In genomic region chr21:26966978-26967913, GRCh38 we compare ENCODE assay signal across 8 cellular contexts. TPM values are rescaled to one million over a fixed set of nuclear protein-coding genes. Genes with fewer than 3 reads are reported as not detected.
A peak's percentile ranks its signal among the peaks of the same experiment; 100 is the strongest.
DNase-seq lines count a peak whose midpoint lies in the region; ATAC-seq, FAIRE-seq and TF ChIP-seq lines count a peak whose summit lies in the region.

Gene ADAMTS5 (minus strand): TSS chr21:26967088. CDS start chr21:26966391, 697 bp downstream.

- H3K4me1 ChIP-seq in breast epithelium: peaks cover 0 to 6% of the 10 kb centered on the region in 2 donors
- no peaks in the 10 kb centered on the region for H3K4me1 ChIP-seq in kidney (ENCODE audit: control insufficient read depth in 1 of 2, insufficient read depth in 1 of 2, low read depth in 1 of 2, low read length in 2 of 2)

- peaks cover 0 to 17% of the 10 kb centered on the region in 2 donors for H3K27me3 ChIP-seq in breast epithelium

- no peak for FAIRE-seq in kidney (lab: Jason Lieb, UNC)

- peak; percentile 51 for TF ChIP-seq POLR2A in breast epithelium (IDR thresholded peaks at IDR 0.05)

- TF ChIP-seq CTCF in breast epithelium (IDR thresholded peaks at IDR 0.05) (no peak), kidney (IDR thresholded peaks at IDR 0.05; ENCODE audit: borderline replicate concordance, extremely low read depth, insufficient read depth) (no peak), subcutaneous adipose tissue (IDR thresholded peaks at IDR 0.05; ENCODE audit: low read depth) (no peak)

- peak within 1 kb of the TSS; percentile 34 to 72 for H3K9ac ChIP-seq in kidney (ENCODE audit: low read length in 2 of 2)

- H3K27ac ChIP-seq in breast epithelium: peak within 1 kb of the TSS; percentile 87 to 98
- H3K27ac ChIP-seq in kidney (ENCODE audit: low read depth in 2 of 2, low read length in 2 of 2): peak within 1 kb of the TSS; percentile 60 to 76

- H3K9me3 ChIP-seq in breast epithelium (no peaks in the 10 kb centered on the region), kidney (ENCODE audit: control insufficient read depth in 1 of 2, low read length in 2 of 2) (no peaks in the 10 kb centered on the region)

- H3K4me3 ChIP-seq in breast epithelium (peak within 1 kb of the TSS; percentile 53 to 90 (median 74)), kidney (ENCODE audit: low read length in 2 of 2) (peak within 1 kb of the TSS; percentile 66 to 77)

- intact Hi-C loops in breast epithelium (cut with DNase I; ENCODE audit: low total_unique reads) (no loop called here), kidney (cut with DNase I) (no loop called here)

- H3K36me3 ChIP-seq in breast epithelium (no peaks in the 10 kb centered on the region), kidney (ENCODE audit: control insufficient read depth in 1 of 2, insufficient read depth in 2 of 2, low read length in 2 of 2) (no peaks in the 10 kb centered on the region)

- DNase-seq in Ammon's horn (ENCODE audit: low spot score): peak; percentile 35
- peak; percentile 87 for DNase-seq in LHCN-M2 (ENCODE audit: low read depth)
- peak; percentile 40 to 53 for DNase-seq in breast epithelium (ENCODE audit: low spot score in 2 of 2)
- DNase-seq in kidney: peak; percentile 87
- DNase-seq in DMS79 (lab: John Stamatoyannopoulos, UW): no peak

- ATAC-seq in GM18520 (IDR thresholded peaks at IDR 0.05; ENCODE audit: unreplicated experiment) (no peak), GM21825 (IDR thresholded peaks at IDR 0.05; ENCODE audit: unreplicated experiment) (no peak)

RNA-seq across cellular contexts. Expression of gene ADAMTS5, which starts in this region (rescaled TPM):
- total RNA-seq in LHCN-M2 (2014; rRNA removed) (10.1 and 11.7 TPM in 2 replicates), breast epithelium (10 to 100 TPM; 14.8 to 89.3 (median 34.4) TPM), kidney (10.6 TPM), subcutaneous adipose tissue (100 to 1,000 TPM in 3 of 4 donors, 10 to 100 TPM in 1; 52.6 to 155 (median 133) TPM)
- polyA plus RNA-seq in LHCN-M2 (2012): 12.3 TPM
- polyA plus RNA-seq in kidney (ENCODE audit: insufficient read depth, low read depth, low replicate concordance): 1.7 TPM
